Comparison of ENCODE assay signal across 1 cellular context in the genomic region with DNA sequence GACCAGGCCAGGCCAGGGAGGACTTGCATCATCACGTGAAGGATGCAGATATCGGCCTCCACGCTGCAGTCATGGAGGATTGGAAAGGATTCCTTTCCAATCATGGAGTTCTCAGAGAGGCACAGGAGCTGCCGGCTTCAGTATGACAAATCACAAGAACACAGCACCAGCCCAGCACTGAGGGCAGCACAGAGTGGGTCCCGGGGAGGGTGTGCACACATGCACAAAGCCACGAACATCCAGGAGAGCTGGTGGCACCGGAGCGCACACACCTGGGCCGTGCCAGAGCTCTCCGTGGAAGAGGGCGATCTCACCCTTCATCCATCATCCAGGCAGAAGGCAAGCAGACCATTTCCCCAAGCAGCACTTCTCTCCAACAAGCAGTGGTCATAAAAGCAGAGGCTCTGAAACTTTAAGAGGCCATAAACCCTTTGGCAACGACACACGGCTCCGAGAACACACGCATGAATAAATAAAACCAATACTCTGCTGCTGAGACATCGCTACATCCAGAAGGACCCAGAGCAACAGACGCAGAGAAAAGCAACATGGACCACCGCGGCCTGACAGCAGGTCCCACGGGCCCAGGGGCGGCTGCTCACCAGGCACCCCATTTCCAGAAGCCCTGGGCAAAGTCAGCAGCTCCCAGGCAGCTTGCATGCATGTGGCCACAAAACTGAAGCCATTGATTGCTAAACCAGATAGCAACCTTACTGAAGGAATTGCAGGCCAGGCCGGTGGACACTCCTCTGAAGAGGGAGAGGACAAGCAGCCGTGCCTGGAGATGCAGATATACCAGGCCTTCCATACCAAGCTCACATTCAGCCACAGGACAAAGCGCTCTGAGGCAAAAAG.
TF ChIP-seq lines count a peak whose summit lies in the region.

No MANE protein-coding gene starts in this region.

TF ChIP-seq in GM23338, 12 proteins besides CTCF, POLR2A, EP300 and RAD21 (continued from another document):
- no peak for TF ChIP-seq CREB1 (CRISPR knock-in tag; IDR thresholded peaks at IDR 0.05; ENCODE audit: low read depth)
- no peak for TF ChIP-seq ZNF114 (CRISPR knock-in tag; IDR thresholded peaks at IDR 0.05)
